17 cellular contexts compared by ENCODE assay signal in the genomic region with DNA sequence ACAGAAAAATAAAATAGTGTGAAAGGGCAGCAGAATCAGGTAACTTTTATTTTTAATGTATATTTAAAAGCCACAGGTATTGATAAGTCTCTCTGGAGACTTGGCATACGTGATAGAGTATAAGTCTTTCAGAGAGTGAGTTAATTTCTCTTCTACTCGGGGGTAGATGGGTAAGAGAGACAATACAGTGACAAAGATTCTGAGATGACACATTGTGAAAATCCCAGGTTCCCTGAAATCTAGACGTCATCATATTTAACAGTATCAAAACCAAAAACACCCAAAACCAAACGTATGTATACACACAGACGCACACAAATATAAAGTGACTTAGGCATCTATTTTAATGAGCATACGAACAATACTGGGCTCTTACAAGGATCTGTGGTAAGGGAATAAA. TPM values are rescaled to one million over a fixed set of nuclear protein-coding genes. Genes with fewer than 3 reads are reported as not detected.
DNase-seq lines count a peak whose midpoint lies in the region; ATAC-seq, FAIRE-seq and TF ChIP-seq lines count a peak whose summit lies in the region.
"Had no signal": no experiment of that assay in that cellular context is flagged by ENCODE, and none has a peak within 500 bp of the region (broad histone marks: within the 10 kb centered on the region; RNA-seq: fewer than 3 reads in every experiment).

No MANE protein-coding gene starts in this region.

- no peak for TF ChIP-seq CTCF in D721Med (IDR thresholded peaks at IDR 0.05; ENCODE audit: insufficient read depth, missing control alignments)

- H3K27ac Mint-ChIP-seq in activated naive CD4-positive, alpha-beta T cell treated with anti-CD3 and anti-CD28 coated beads for 36 hours = peak overlapping the region; percentile 44
- H3K27ac Mint-ChIP-seq in T-helper 2 cell treated with Interferon-gamma antibody and Interleukin-4, amounts not matched to agents 5 μg/mL and 100 μg/mL, for 36 hours = peak overlapping the region; percentile 34
- H3K27ac Mint-ChIP-seq: B cell had no signal

- CTCF ChIA-PET in activated naive CD4-positive, alpha-beta T cell treated with anti-CD3 and anti-CD28 coated beads for 36 hours (lab: Charles Lee) = no interaction called here

- no peak for DNase-seq in activated naive CD4-positive, alpha-beta T cell treated with anti-CD3 and anti-CD28 coated beads for 36 hours
- DNase-seq in activated naive CD4-positive, alpha-beta T cell treated with Interleukin-2 at 50 U/mL for 16 hours = no peak
- DNase-seq in D721Med (ENCODE audit: insufficient read length, low spot score) (no peak), cerebellar cortex (ENCODE audit: low spot score) (no peak), DMS79 (lab: John Stamatoyannopoulos, UW) (no peak)
- no peak for DNase-seq in T-helper 2 cell treated with Interferon-gamma antibody and Interleukin-4, amounts not matched to agents 5 μg/mL and 100 μg/mL, for 36 hours (ENCODE audit: low spot score)
- DNase-seq in stimulated activated naive CD8-positive, alpha-beta T cell treated with anti-CD3 and anti-CD28 coated beads, Interleukin-15, Interleukin-2, amounts not matched to agents 100 U/mL and 50 U/mL, for 24 hours = no peak
- DNase-seq: DMS 273 treated with DMSO at 0.1 percent for 48 hours, GF-D8, GOT3, NCI-H1417 treated with DMSO at 0.1 percent for 48 hours, NCI-H2029 treated with DMSO at 0.1 percent for 48 hours, NCI-H2171 treated with DMSO at 0.1 percent for 48 hours, NCI-H510A treated with DMSO at 0.1 percent for 48 hours had no signal

- no peaks in the 10 kb centered on the region for H3K9me3 Mint-ChIP-seq in activated naive CD4-positive, alpha-beta T cell treated with anti-CD3 and anti-CD28 coated beads for 36 hours
- H3K9me3 Mint-ChIP-seq in T-helper 2 cell treated with Interferon-gamma antibody and Interleukin-4, amounts not matched to agents 5 μg/mL and 100 μg/mL, for 36 hours = no peaks in the 10 kb centered on the region

- FAIRE-seq in D721Med (lab: Jason Lieb, UNC) = peak; percentile 44
- FAIRE-seq: GM12892, K562 had no signal

- ATAC-seq in stimulated activated naive CD8-positive, alpha-beta T cell treated with anti-CD3 and anti-CD28 coated beads, Interleukin-15, Interleukin-2, amounts not matched to agents 100 U/mL and 50 U/mL, for 24 hours = peak; percentile 63
- ATAC-seq: K562 had no signal

- H3K4me1 Mint-ChIP-seq in activated naive CD4-positive, alpha-beta T cell treated with anti-CD3 and anti-CD28 coated beads for 36 hours (ENCODE audit: low read depth) = peaks cover 9% of the 10 kb centered on the region
- H3K4me1 Mint-ChIP-seq in T-helper 2 cell treated with Interferon-gamma antibody and Interleukin-4, amounts not matched to agents 5 μg/mL and 100 μg/mL, for 36 hours (ENCODE audit: low read depth) = peaks cover 13% of the 10 kb centered on the region
- H3K4me1 Mint-ChIP-seq: B cell had no signal

- H3K4me3 Mint-ChIP-seq in activated naive CD4-positive, alpha-beta T cell treated with anti-CD3 and anti-CD28 coated beads for 36 hours = no peak overlapping the region
- no peak overlapping the region for H3K4me3 Mint-ChIP-seq in T-helper 2 cell treated with Interferon-gamma antibody and Interleukin-4, amounts not matched to agents 5 μg/mL and 100 μg/mL, for 36 hours
- H3K4me3 Mint-ChIP-seq: B cell had no signal

- peaks cover 16% of the 10 kb centered on the region for H3K36me3 Mint-ChIP-seq in activated naive CD4-positive, alpha-beta T cell treated with anti-CD3 and anti-CD28 coated beads for 36 hours (ENCODE audit: low read depth)
- H3K36me3 Mint-ChIP-seq in T-helper 2 cell treated with Interferon-gamma antibody and Interleukin-4, amounts not matched to agents 5 μg/mL and 100 μg/mL, for 36 hours (ENCODE audit: low read depth) = peaks cover 36% of the 10 kb centered on the region

- no peaks in the 10 kb centered on the region for H3K27me3 Mint-ChIP-seq in activated naive CD4-positive, alpha-beta T cell treated with anti-CD3 and anti-CD28 coated beads for 36 hours (ENCODE audit: low read depth)
- H3K27me3 Mint-ChIP-seq in T-helper 2 cell treated with Interferon-gamma antibody and Interleukin-4, amounts not matched to agents 5 μg/mL and 100 μg/mL, for 36 hours (ENCODE audit: low read depth) = no peaks in the 10 kb centered on the region
- H3K27me3 Mint-ChIP-seq: B cell had no signal

- intact Hi-C loops in activated naive CD4-positive, alpha-beta T cell treated with anti-CD3 and anti-CD28 coated beads for 36 hours (cut with micrococcal nuclease) = no loop called here

RNA-seq across cellular contexts. Expression of gene NIF3L1, which starts 33.3 kb away (rescaled TPM):
- total RNA-seq in activated naive CD4-positive, alpha-beta T cell treated with anti-CD3 and anti-CD28 coated beads for 36 hours = 10 to 100 TPM; 31.6 to 33.3 TPM

RNA-seq across cellular contexts. Expression of gene PPIL3, which starts 33.6 kb away (rescaled TPM):
- 10 to 100 TPM; 81.3 to 82.2 TPM for total RNA-seq in activated naive CD4-positive, alpha-beta T cell treated with anti-CD3 and anti-CD28 coated beads for 36 hours

RNA-seq across cellular contexts. Expression of gene ORC2, which starts 41.0 kb away (rescaled TPM):
- total RNA-seq in activated naive CD4-positive, alpha-beta T cell treated with anti-CD3 and anti-CD28 coated beads for 36 hours = 10 to 100 TPM; 53.7 to 56.8 TPM

RNA-seq across cellular contexts. Expression of gene CLK1, which starts 58.0 kb away (rescaled TPM):
- 100 to 1,000 TPM; 174 to 196 TPM for total RNA-seq in activated naive CD4-positive, alpha-beta T cell treated with anti-CD3 and anti-CD28 coated beads for 36 hours
